ENCODE assay signal across 1 cellular context in genomic region chr9:78238061-78239038, GRCh38.
TF ChIP-seq lines count a peak whose summit lies in the region.

No MANE protein-coding gene starts in this region.

TF ChIP-seq in neural cell, 6 proteins besides CTCF, POLR2A, EP300 and RAD21:
- no peak for TF ChIP-seq REST (IDR thresholded peaks at IDR 0.05; ENCODE audit: borderline replicate concordance)
- TF ChIP-seq SMC3 (conservative IDR thresholded peaks at IDR 0.05; ENCODE audit: poor library complexity), result no peak
- no peak for TF ChIP-seq EZH2 (IDR thresholded peaks at IDR 0.05; ENCODE audit: borderline replicate concordance, insufficient read depth, low read length, poor library complexity, severe bottlenecking)
- no peak for TF ChIP-seq TAF1 (IDR thresholded peaks at IDR 0.05; ENCODE audit: low read depth)
- no peak for TF ChIP-seq MXI1 (conservative IDR thresholded peaks at IDR 0.05; ENCODE audit: poor library complexity, severe bottlenecking)
- no peak for TF ChIP-seq POLR2AphosphoS5 (IDR thresholded peaks at IDR 0.05)
